ENCODE assay signal across 17 cellular contexts in the genomic region with DNA sequence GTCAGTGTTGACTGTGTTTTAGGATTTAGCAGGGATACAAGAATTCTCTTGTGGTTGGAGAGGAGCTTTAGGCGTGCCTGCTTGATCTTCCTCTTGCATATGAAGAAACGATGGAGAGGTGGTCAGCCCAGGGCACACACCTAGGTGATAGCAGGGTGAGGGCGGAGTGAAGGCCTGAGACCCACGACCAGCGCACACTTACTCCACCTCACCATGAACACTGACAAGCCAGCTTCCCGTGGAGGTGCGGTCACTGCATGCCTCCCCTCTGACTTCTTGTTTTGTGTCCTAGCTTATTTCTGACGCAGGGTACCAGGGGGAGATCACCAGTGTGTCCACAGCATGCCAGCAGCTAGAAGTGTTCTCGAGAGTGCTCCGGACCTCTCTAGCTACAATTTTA. TPM values are rescaled to one million over a fixed set of nuclear protein-coding genes. Genes with fewer than 3 reads are reported as not detected.
A peak's percentile ranks its signal among the peaks of the same experiment; 100 is the strongest.
DNase-seq lines count a peak whose midpoint lies in the region; ATAC-seq and TF ChIP-seq lines count a peak whose summit lies in the region.
"Had no signal": no experiment of that assay in that cellular context is flagged by ENCODE, and none has a peak within 500 bp of the region (broad histone marks: within the 10 kb centered on the region; RNA-seq: fewer than 3 reads in every experiment).

No MANE protein-coding gene starts in this region.

- H3K9me3 ChIP-seq in trophoblast cell (ENCODE audit: insufficient read depth, low read depth, low read length) (no peaks in the 10 kb centered on the region), prostate gland (no peaks in the 10 kb centered on the region)
- H3K9me3 ChIP-seq: Peyer's patch had no signal

- H3K27ac Mint-ChIP-seq in activated naive CD4-positive, alpha-beta T cell treated with anti-CD3 and anti-CD28 coated beads, Interleukin-2, amount 50 U/mL, for 24 hours = peak overlapping the region; percentile 41

- H4K91ac ChIP-seq in trophoblast cell (ENCODE audit: low read depth, low read length) = no peak overlapping the region

- H3K4me2 ChIP-seq in trophoblast cell (ENCODE audit: low read length) = no peak overlapping the region

- no peaks in the 10 kb centered on the region for H3K79me2 ChIP-seq in trophoblast cell (ENCODE audit: control insufficient read depth, insufficient read depth, low read length, poor library complexity)

- no peaks in the 10 kb centered on the region for H3K27me3 Mint-ChIP-seq in activated naive CD4-positive, alpha-beta T cell treated with anti-CD3 and anti-CD28 coated beads, Interleukin-2, amount 50 U/mL, for 24 hours

- no peak overlapping the region for H3K4ac ChIP-seq in trophoblast cell (ENCODE audit: low read depth, low read length)

- H3K36me3 ChIP-seq in trophoblast cell (ENCODE audit: control insufficient read depth in 1 of 2, insufficient read depth in 2 of 2, low read length in 2 of 2) (peaks cover 47 to 55% of the 10 kb centered on the region in 2 experiments), prostate gland (peaks cover 9 to 25% of the 10 kb centered on the region in 2 donors)

- H4K8ac ChIP-seq in trophoblast cell (ENCODE audit: low read depth, low read length) = no peak overlapping the region

- no peak overlapping the region for H4K12ac ChIP-seq in trophoblast cell (ENCODE audit: low read depth, low read length)

- no peak overlapping the region for H2BK5ac ChIP-seq in trophoblast cell (ENCODE audit: low read depth, low read length, poor library complexity)

- H3K23ac ChIP-seq in trophoblast cell (ENCODE audit: low read length) = no peak overlapping the region

- no peak for ATAC-seq in GM19455 (IDR thresholded peaks at IDR 0.05; ENCODE audit: unreplicated experiment)

- TF ChIP-seq CTCF in coronary artery (IDR thresholded peaks at IDR 0.05) (no peak), prostate gland (IDR thresholded peaks at IDR 0.05) (no peak)

- no peak overlapping the region for H2BK12ac ChIP-seq in trophoblast cell (ENCODE audit: low read length)

- DNase-seq in activated naive CD4-positive, alpha-beta T cell (lab: John Stamatoyannopoulos, UW) = no peak
- DNase-seq in coronary artery (ENCODE audit: low spot score) = peak; percentile 24
- no peak for DNase-seq in trophoblast cell
- DNase-seq in prostate gland (ENCODE audit: low spot score) = no peak
- DNase-seq in NCI-H446 (lab: John Stamatoyannopoulos, UW) = no peak
- DNase-seq: DND-41, NCI-H1048, NCI-H146, NCI-H2081 treated with DMSO at 0.1 percent for 48 hours, NCI-H510A treated with DMSO at 0.1 percent for 48 hours, NCI-H82, Right ventricle myocardium superior had no signal

- peaks cover 17% of the 10 kb centered on the region for H3K36me3 Mint-ChIP-seq in activated naive CD4-positive, alpha-beta T cell treated with anti-CD3 and anti-CD28 coated beads, Interleukin-2, amount 50 U/mL, for 24 hours

- H3K9me3 Mint-ChIP-seq in activated naive CD4-positive, alpha-beta T cell treated with anti-CD3 and anti-CD28 coated beads, Interleukin-2, amount 50 U/mL, for 24 hours = no peaks in the 10 kb centered on the region

- no peak overlapping the region for H3K18ac ChIP-seq in trophoblast cell (ENCODE audit: low read length)

- intact Hi-C loops in prostate gland (cut with DNase I) = no loop called here

- no CpG with 5 or more reads among the region's 10 CpGs for WGBS in trophoblast cell (ENCODE audit: extremely low coverage, insufficient coverage, insufficient read length)
- 90% methylated on average over 10 of the region's 10 CpGs for WGBS in prostate gland

- H2AK5ac ChIP-seq in trophoblast cell (ENCODE audit: low read length) = no peak overlapping the region

- no peak overlapping the region for H2BK120ac ChIP-seq in trophoblast cell (ENCODE audit: insufficient read depth, low read length, poor library complexity)

- H3K4me3 Mint-ChIP-seq in activated naive CD4-positive, alpha-beta T cell treated with anti-CD3 and anti-CD28 coated beads, Interleukin-2, amount 50 U/mL, for 24 hours = no peak overlapping the region

- no peaks in the 10 kb centered on the region for H3K27me3 ChIP-seq in trophoblast cell (ENCODE audit: insufficient read depth, low read length)
- no peaks in the 10 kb centered on the region for H3K27me3 ChIP-seq in prostate gland (replicated peaks; ENCODE audit: insufficient read depth)
- H3K27me3 ChIP-seq: Peyer's patch had no signal

- no peaks in the 10 kb centered on the region for H3K79me1 ChIP-seq in trophoblast cell (ENCODE audit: low read length)

- H3K9ac ChIP-seq in trophoblast cell (ENCODE audit: low read length) = no peak overlapping the region

- no peak overlapping the region for H2AFZ ChIP-seq in trophoblast cell (ENCODE audit: insufficient read depth, low read length, poor library complexity)

- no peak overlapping the region for H3K4me3 ChIP-seq in coronary artery
- peak overlapping the region; percentile 58 for H3K4me3 ChIP-seq in trophoblast cell (ENCODE audit: low read depth, low read length)
- no peak overlapping the region for H3K4me3 ChIP-seq in prostate gland
- H3K4me3 ChIP-seq: Peyer's patch had no signal

- H3K4me1 ChIP-seq in trophoblast cell (ENCODE audit: control insufficient read depth in 1 of 2, insufficient read depth in 2 of 2, low read length in 2 of 2) (peaks cover 3 to 4% of the 10 kb centered on the region in 2 experiments), prostate gland (replicated peaks) (no peaks in the 10 kb centered on the region)

- TF ChIP-seq POLR2A in prostate gland (IDR thresholded peaks at IDR 0.05) = no peak

- no peak overlapping the region for H3K27ac ChIP-seq in coronary artery
- H3K27ac ChIP-seq in trophoblast cell (ENCODE audit: low read depth, low read length) = no peak overlapping the region
- no peak overlapping the region for H3K27ac ChIP-seq in prostate gland
- H3K27ac ChIP-seq: C4-2B, Peyer's patch had no signal

- H3K14ac ChIP-seq in trophoblast cell (ENCODE audit: low read length) = no peak overlapping the region

- H3K4me1 Mint-ChIP-seq in activated naive CD4-positive, alpha-beta T cell treated with anti-CD3 and anti-CD28 coated beads, Interleukin-2, amount 50 U/mL, for 24 hours = peaks cover 26% of the 10 kb centered on the region

RNA-seq across cellular contexts. Expression of a gene that starts 8.1 kb away (rescaled TPM):
- 40.7 and 44.1 TPM in 2 replicates for polyA plus RNA-seq in trophoblast cell (2013)
- 10 to 100 TPM; 55.0 to 85.2 TPM for total RNA-seq in prostate gland

RNA-seq across cellular contexts. Expression of a gene that starts 17.9 kb away (rescaled TPM):
- polyA plus RNA-seq in trophoblast cell (2013) = 62.0 and 62.5 TPM in 2 replicates
- total RNA-seq in prostate gland = 100 to 1,000 TPM in 1 of 2 donors, 10 to 100 TPM in 1; 93.6 to 130 TPM

RNA-seq across cellular contexts. Expression of a gene that starts 30.0 kb away (rescaled TPM):
- 0.12 TPM in 2 replicates for polyA plus RNA-seq in trophoblast cell (2013)
- total RNA-seq in prostate gland = not detected
- total RNA-seq: MCF 10A, Peyer's patch had no signal

RNA-seq across cellular contexts. Expression of a gene that starts 42.9 kb away (rescaled TPM):
- 59.8 and 60.8 TPM in 2 replicates for polyA plus RNA-seq in trophoblast cell (2013)
- 10 to 100 TPM; 23.5 to 24.4 TPM for total RNA-seq in prostate gland

RNA-seq across cellular contexts. Expression of a gene that starts 53.4 kb away (rescaled TPM):
- polyA plus RNA-seq in trophoblast cell (2013) = 15.5 and 16.5 TPM in 2 replicates
- 10 to 100 TPM; 28.9 to 35.6 TPM for total RNA-seq in prostate gland
